25 cellular contexts compared by ENCODE assay signal in the genomic region with DNA sequence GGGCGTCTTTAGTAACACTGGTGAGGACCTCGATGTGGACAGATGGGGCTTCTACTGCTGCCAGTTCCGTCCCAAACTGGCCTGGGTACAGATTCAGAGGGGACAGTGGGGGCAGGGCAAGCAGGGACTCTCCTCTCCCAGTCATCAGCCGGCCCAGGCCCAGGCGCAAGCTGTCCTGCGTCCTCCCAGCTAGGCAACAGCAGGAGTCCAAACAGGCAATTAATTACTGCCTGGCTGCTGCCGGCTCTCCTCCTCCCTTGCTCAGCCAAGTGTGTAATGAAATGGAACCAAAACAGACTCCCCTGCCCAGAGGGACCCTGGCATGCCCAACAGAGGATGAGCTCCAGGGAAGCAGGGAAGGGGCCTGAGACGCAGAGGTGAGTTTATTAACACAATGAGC. TPM values are rescaled to one million over a fixed set of nuclear protein-coding genes. Genes with fewer than 3 reads are reported as not detected.
A peak's percentile ranks its signal among the peaks of the same experiment; 100 is the strongest.
DNase-seq lines count a peak whose midpoint lies in the region; TF ChIP-seq lines count a peak whose summit lies in the region.
"Had no signal": no experiment of that assay in that cellular context is flagged by ENCODE, and none has a peak within 500 bp of the region (broad histone marks: within the 10 kb centered on the region; RNA-seq: fewer than 3 reads in every experiment).

No MANE protein-coding gene starts in this region.

- H3K27ac ChIP-seq in right atrium auricular region: no peak overlapping the region
- H3K27ac ChIP-seq: brain microvascular endothelial cell, Peyer's patch, skin epidermis, stomach, upper lobe of left lung had no signal

- CTCF ChIA-PET in HEK293T (lab: Yijun Ruan, JAX): interaction anchor here (0.7 kb wide), 1 partner anchor 36 kb away, joined by 3 read pairs; no protein-coding TSS in a partner anchor

- no peaks in the 10 kb centered on the region for H3K36me3 ChIP-seq in NT2/D1 (ENCODE audit: insufficient read depth, insufficient read length, low read length)
- no peaks in the 10 kb centered on the region for H3K36me3 ChIP-seq in right atrium auricular region
- H3K36me3 ChIP-seq: brain microvascular endothelial cell, Peyer's patch, stomach, upper lobe of left lung had no signal

- DNase-seq in DMS79 (lab: John Stamatoyannopoulos, UW) (peak; percentile 21), HEK293T (ENCODE audit: extremely low spot score) (no peak), NT2/D1 (ENCODE audit: low read depth, low spot score) (no peak), islet precursor cell (peak; percentile 58), NCI-H226 (no peak), activated T-cell treated with anti-CD3 and anti-CD28 coated beads for 4 hours (no peak), right atrium auricular region (ENCODE audit: low spot score) (no peak), T-helper 9 cell (no peak)
- DNase-seq: activated CD4-positive, alpha-beta T cell treated with anti-CD3 and anti-CD28 coated beads for 4 hours; activated CD8-positive, alpha-beta memory T cell treated with anti-CD3 and anti-CD28 coated beads, Interleukin-2, amount 10 ng/mL, durations not matched to agents 7 days and 5 days; brain microvascular endothelial cell; cortex of kidney; foreskin fibroblast; hippocampal formation; naive thymus-derived CD8-positive, alpha-beta T cell; NCI-H774; Peyer's patch; stimulated activated CD4-positive, alpha-beta T cell treated with anti-CD3 and anti-CD28 coated beads, Interleukin-2, amount 100 ng/mL, for 48 hours; stomach had no signal

- no peak for TF ChIP-seq CTCF in right atrium auricular region (IDR thresholded peaks at IDR 0.05)

- POLR2A ChIA-PET in HEK293T (lab: Yijun Ruan, JAX): no interaction called here

- H3K4me3 ChIP-seq in NT2/D1 (ENCODE audit: insufficient read length, low read depth): no peak overlapping the region
- H3K4me3 ChIP-seq in right atrium auricular region: no peak overlapping the region
- H3K4me3 ChIP-seq: Peyer's patch, skin epidermis, stomach, upper lobe of left lung had no signal

- H3K9ac ChIP-seq in NT2/D1 (ENCODE audit: insufficient read length, low read depth): peak overlapping the region; percentile 54

- H3K27me3 ChIP-seq in NT2/D1 (ENCODE audit: insufficient read depth, insufficient read length): peaks cover 7% of the 10 kb centered on the region
- no peaks in the 10 kb centered on the region for H3K27me3 ChIP-seq in right atrium auricular region
- H3K27me3 ChIP-seq: Peyer's patch had no signal

- peaks cover 10% of the 10 kb centered on the region for H3K4me1 ChIP-seq in NT2/D1 (ENCODE audit: insufficient read depth, insufficient read length)
- no peaks in the 10 kb centered on the region for H3K4me1 ChIP-seq in right atrium auricular region
- H3K4me1 ChIP-seq: Peyer's patch, stomach, upper lobe of left lung had no signal

- H3K9me3 ChIP-seq in NT2/D1 (ENCODE audit: insufficient read depth, low read length): no peaks in the 10 kb centered on the region
- H3K9me3 ChIP-seq in right atrium auricular region: no peaks in the 10 kb centered on the region
- H3K9me3 ChIP-seq: Peyer's patch, stomach, upper lobe of left lung had no signal

TF ChIP-seq in HEK293T, 16 proteins besides CTCF, POLR2A, EP300 and RAD21:
- TF ChIP-seq, protein P1, sequence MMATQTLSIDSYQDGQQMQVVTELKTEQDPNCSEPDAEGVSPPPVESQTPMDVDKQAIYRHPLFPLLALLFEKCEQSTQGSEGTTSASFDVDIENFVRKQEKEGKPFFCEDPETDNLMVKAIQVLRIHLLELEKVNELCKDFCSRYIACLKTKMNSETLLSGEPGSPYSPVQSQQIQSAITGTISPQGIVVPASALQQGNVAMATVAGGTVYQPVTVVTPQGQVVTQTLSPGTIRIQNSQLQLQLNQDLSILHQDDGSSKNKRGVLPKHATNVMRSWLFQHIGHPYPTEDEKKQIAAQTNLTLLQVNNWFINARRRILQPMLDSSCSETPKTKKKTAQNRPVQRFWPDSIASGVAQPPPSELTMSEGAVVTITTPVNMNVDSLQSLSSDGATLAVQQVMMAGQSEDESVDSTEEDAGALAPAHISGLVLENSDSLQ (IDR thresholded peaks at IDR 0.05): peak; percentile 40; the same call in 1 of the 2 replicates
- TF ChIP-seq LEF1 (IDR thresholded peaks at IDR 0.05; ENCODE audit: borderline replicate concordance): no peak
TF ChIP-seq in HEK293T: peak in this region for 1.

RNA-seq across cellular contexts. Expression of a gene that starts 17.8 kb away (rescaled TPM):
- total RNA-seq in right atrium auricular region: not detected
- total RNA-seq: activated CD8-positive, alpha-beta memory T cell treated with anti-CD3 and anti-CD28 coated beads, Interleukin-2, amount 10 ng/mL, durations not matched to agents 7 days and 5 days; activated T-helper 2 cell treated with anti-CD3 and anti-CD28 coated beads, Interferon-gamma antibody, Interleukin-2, Interleukin-4, amounts not matched to agents 10 μg/mL and 5 μg/mL and 100 μg/mL, durations not matched to agents 14 hours and 24 hours and 36 hours; HT1080; kidney epithelial cell; LHCN-M2; naive thymus-derived CD8-positive, alpha-beta T cell; Peyer's patch; stomach; upper lobe of left lung had no signal

RNA-seq across cellular contexts. Expression of a gene that starts 41.8 kb away (rescaled TPM):
- 1 to 10 TPM; 2.8 to 5.6 TPM for total RNA-seq in right atrium auricular region

Comparison
In these comparisons a context has a peak if more than half of its experiments do, and no peak if none do; other contexts are left out.
1. DNase-seq: peak in DMS79 (single experiment) and islet precursor cell (single experiment); none in HEK293T (single experiment), NT2/D1 (single experiment), NCI-H226 (single experiment), activated T-cell treated with anti-CD3 and anti-CD28 coated beads for 4 hours (single experiment), right atrium auricular region (single experiment) and T-helper 9 cell (single experiment).